Comparison of ENCODE assay signal across 29 cellular contexts in genomic region chr11:64754124-64754918, GRCh38. TPM values are rescaled to one million over a fixed set of nuclear protein-coding genes. Genes with fewer than 3 reads are reported as not detected.
A peak's percentile ranks its signal among the peaks of the same experiment; 100 is the strongest.
DNase-seq lines count a peak whose midpoint lies in the region; ATAC-seq and TF ChIP-seq lines count a peak whose summit lies in the region.
"Had no signal": no experiment of that assay in that cellular context is flagged by ENCODE, and none has a peak within 500 bp of the region (broad histone marks: within the 10 kb centered on the region; RNA-seq: fewer than 3 reads in every experiment).

No MANE protein-coding gene starts in this region.

- no peaks in the 10 kb centered on the region for H3K4me1 ChIP-seq in right cardiac atrium (ENCODE audit: control insufficient read depth, insufficient read depth, low read length)
- H3K4me1 ChIP-seq in gastroesophageal sphincter, result peaks cover 0 to 16% (median 12%) of the 10 kb centered on the region in 3 donors
- H3K4me1 ChIP-seq: colonic mucosa had no signal

- no peaks in the 10 kb centered on the region for H3K9me3 ChIP-seq in right cardiac atrium (ENCODE audit: control insufficient read depth, low read length)
- no peaks in the 10 kb centered on the region for H3K9me3 ChIP-seq in gastroesophageal sphincter
- H3K9me3 ChIP-seq: ascending aorta, colonic mucosa had no signal

- ATAC-seq in right cardiac atrium, result no peak
- no peak for ATAC-seq in left cardiac atrium
- ATAC-seq in gastroesophageal sphincter, result no peak
- ATAC-seq in GM21381 (IDR thresholded peaks at IDR 0.05; ENCODE audit: unreplicated experiment), result no peak
- ATAC-seq: activated CD8-positive, alpha-beta T cell treated with anti-CD3 and anti-CD28 coated beads, Interleukin-2, amount 10 ng/mL, durations not matched to agents 7 days and 5 days had no signal

- intact Hi-C loops in right cardiac atrium (cut with DNase I) (no loop called here), left cardiac atrium (cut with DNase I) (no loop called here), posterior vena cava (cut with DNase I) (no loop called here)

- H3K27me3 ChIP-seq in right cardiac atrium (ENCODE audit: control insufficient read depth, insufficient read depth) (no peaks in the 10 kb centered on the region), gastroesophageal sphincter (no peaks in the 10 kb centered on the region)
- H3K27me3 ChIP-seq: ascending aorta, colonic mucosa had no signal

- no peak overlapping the region for H3K4me3 ChIP-seq in right cardiac atrium (ENCODE audit: low read length)
- no peak overlapping the region for H3K4me3 ChIP-seq in gastroesophageal sphincter
- H3K4me3 ChIP-seq: ascending aorta, colonic mucosa, PC-9, smooth muscle cell had no signal

- TF ChIP-seq EP300 in gastroesophageal sphincter (IDR thresholded peaks at IDR 0.05), result no peak

- peaks cover 0 to 61% of the 10 kb centered on the region in 2 donors for H3K36me3 ChIP-seq in gastroesophageal sphincter
- H3K36me3 ChIP-seq: colonic mucosa had no signal

- no peak overlapping the region for H3K27ac ChIP-seq in right cardiac atrium (ENCODE audit: low read length)
- peak overlapping the region in 3 of 4 donors; percentile 45 to 86 (median 55) for H3K27ac ChIP-seq in gastroesophageal sphincter
- H3K27ac ChIP-seq: ascending aorta, colonic mucosa, epithelial cell of prostate, PC-9 had no signal

- DNase-seq in right cardiac atrium (peak in 2 of 3 donors; percentile 40 to 55), left cardiac atrium (no peak), posterior vena cava (ENCODE audit: low spot score) (peak; percentile 50), NCI-H1436 (lab: John Stamatoyannopoulos, UW) (no peak), NCI-H1105 treated with DMSO at 0.1 percent for 48 hours (lab: John Stamatoyannopoulos, UW) (no peak)
- no peak for DNase-seq in activated CD8-positive, alpha-beta memory T cell treated with anti-CD3 and anti-CD28 coated beads, Interleukin-2, amount 50 U/mL, for 48 hours
- DNase-seq: activated CD8-positive, alpha-beta T cell treated with anti-CD3 and anti-CD28 coated beads, Interleukin-2, amount 10 ng/mL, durations not matched to agents 7 days and 5 days; activated effector memory CD4-positive, alpha-beta T cell treated with Interleukin-2 at 50 U/mL for 16 hours; colonic mucosa; DMS 273 treated with DMSO at 0.1 percent for 48 hours; effector CD8-positive, alpha-beta T cell; GOT3; KBM-7; NCI-H1092 treated with DMSO at 0.1 percent for 48 hours; NCI-H1930; NCI-H524; PC-9; SHP77 treated with DMSO at 0.1 percent for 48 hours; stimulated activated CD4-positive, alpha-beta T cell treated with anti-CD3 and anti-CD28 coated beads, Interleukin-1b, Interleukin-23, amount 100 ng/mL, for 48 hours; stimulated activated naive CD8-positive, alpha-beta T cell treated with anti-CD3 and anti-CD28 coated beads, Interleukin-15, amount 100 ng/mL, for 72 hours had no signal

- 82% methylated on average over 26 of the region's 26 CpGs for WGBS in right cardiac atrium
- 66 to 100% methylated on average over 1 to 2 of the region's 26 CpGs for WGBS in gastroesophageal sphincter (ENCODE audit: low coverage in 1 of 2), 2 donors

- no peak for TF ChIP-seq CTCF in gastroesophageal sphincter (IDR thresholded peaks at IDR 0.05)

- TF ChIP-seq POLR2A in gastroesophageal sphincter (IDR thresholded peaks at IDR 0.05), result no peak

RNA-seq across cellular contexts. Expression of gene PYGM, which starts 5.5 kb away (rescaled TPM):
- 10 to 100 TPM; 38.5 to 71.5 (median 57.9) TPM for total RNA-seq in right cardiac atrium
- 50.2 TPM for polyA plus RNA-seq in right cardiac atrium
- total RNA-seq in left cardiac atrium, result 10 to 100 TPM; 31.3 to 48.6 TPM
- total RNA-seq in gastroesophageal sphincter, result 10 to 100 TPM; 10.5 to 55.2 (median 32.8) TPM
- total RNA-seq in posterior vena cava, result 10 to 100 TPM; 19.3 to 43.2 TPM

RNA-seq across cellular contexts. Expression of gene RASGRP2, which starts 10.4 kb away (rescaled TPM):
- total RNA-seq in right cardiac atrium, result 10 to 100 TPM; 25.5 to 37.3 (median 33.6) TPM
- 69.6 TPM for polyA plus RNA-seq in right cardiac atrium
- total RNA-seq in left cardiac atrium, result 10 to 100 TPM; 25.3 to 37.1 TPM
- total RNA-seq in gastroesophageal sphincter, result 10 to 100 TPM; 34.5 to 84.9 (median 41.1) TPM
- 10 to 100 TPM; 41.3 to 49.6 TPM for total RNA-seq in posterior vena cava

RNA-seq across cellular contexts. Expression of gene SF1, which starts 24.0 kb away (rescaled TPM):
- total RNA-seq in right cardiac atrium (100 to 1,000 TPM; 188 to 203 (median 197) TPM), left cardiac atrium (100 to 1,000 TPM; 154 to 208 TPM), gastroesophageal sphincter (100 to 1,000 TPM; 187 to 314 (median 253) TPM), posterior vena cava (100 to 1,000 TPM; 181 to 189 TPM)
- polyA plus RNA-seq in right cardiac atrium, result 72.8 TPM

RNA-seq across cellular contexts. Expression of gene NRXN2, which starts 31.3 kb away (rescaled TPM):
- 1 to 10 TPM; 2.1 to 5.7 (median 2.9) TPM for total RNA-seq in right cardiac atrium
- 2.2 TPM for polyA plus RNA-seq in right cardiac atrium
- 1 to 10 TPM; 3.9 to 4.0 TPM for total RNA-seq in left cardiac atrium
- total RNA-seq in gastroesophageal sphincter, result 10 to 100 TPM in 1 of 4 donors, 1 to 10 TPM in 3; 3.4 to 25.4 (median 5.0) TPM
- total RNA-seq in posterior vena cava, result 1 to 10 TPM; 7.9 to 8.8 TPM
- total RNA-seq: kidney epithelial cell, lung microvascular endothelial cell, M059J, PC-9 had no signal
- polyA plus RNA-seq: CD8-positive, alpha-beta memory T cell had no signal

RNA-seq across cellular contexts. Expression of gene MAP4K2, which starts 48.7 kb away (rescaled TPM):
- 10 to 100 TPM in 3 of 4 donors, 1 to 10 TPM in 1; 8.7 to 11.7 (median 11.0) TPM for total RNA-seq in right cardiac atrium
- polyA plus RNA-seq in right cardiac atrium, result 11.0 TPM
- 10 to 100 TPM in 1 of 2 donors, 1 to 10 TPM in 1; 10.0 to 10.4 TPM for total RNA-seq in left cardiac atrium
- 10 to 100 TPM; 17.6 to 24.0 (median 19.6) TPM for total RNA-seq in gastroesophageal sphincter
- 10 to 100 TPM; 13.2 to 14.7 TPM for total RNA-seq in posterior vena cava

Comparison
In these comparisons a context has a peak if more than half of its experiments do, and no peak if none do; other contexts are left out.
1. DNase-seq: peak in right cardiac atrium (2 of 3) and posterior vena cava (single experiment); none in left cardiac atrium (single experiment), activated CD8-positive, alpha-beta memory T cell treated with anti-CD3 and anti-CD28 coated beads, Interleukin-2, amount 50 U/mL, for 48 hours (single experiment), NCI-H1436 (single experiment) and NCI-H1105 treated with DMSO at 0.1 percent for 48 hours (single experiment).